ENCODE assay signal across 16 cellular contexts in genomic region chr9:132008184-132008781, GRCh38.
DNase-seq lines count a peak whose midpoint lies in the region; ATAC-seq and TF ChIP-seq lines count a peak whose summit lies in the region.
"Had no signal": no experiment of that assay in that cellular context is flagged by ENCODE, and none has a peak within 500 bp of the region (broad histone marks: within the 10 kb centered on the region; RNA-seq: fewer than 3 reads in every experiment).

No MANE protein-coding gene starts in this region.

- peaks cover 36% of the 10 kb centered on the region for H3K4me1 Mint-ChIP-seq in chondrocyte (ENCODE audit: low read depth)

- no peaks in the 10 kb centered on the region for H3K27me3 Mint-ChIP-seq in chondrocyte (ENCODE audit: low read depth)
- H3K27me3 Mint-ChIP-seq: activated naive CD4-positive, alpha-beta T cell treated with anti-CD3 and anti-CD28 coated beads, Interleukin-2, amount 50 U/mL, for 24 hours; CD4-positive, CD25-positive, alpha-beta regulatory T cell had no signal

- H3K36me3 Mint-ChIP-seq in chondrocyte (ENCODE audit: low read depth) = peaks cover 5% of the 10 kb centered on the region

- no peak overlapping the region for H3K4me3 Mint-ChIP-seq in chondrocyte (ENCODE audit: unreplicated experiment)
- H3K4me3 Mint-ChIP-seq: activated CD8-positive, alpha-beta T cell treated with anti-CD3 and anti-CD28 coated beads, Interleukin-2, amount 10 ng/mL, durations not matched to agents 7 days and 5 days; activated naive CD4-positive, alpha-beta T cell treated with anti-CD3 and anti-CD28 coated beads, Interleukin-2, amount 50 U/mL, for 24 hours; CD4-positive, CD25-positive, alpha-beta regulatory T cell had no signal

- H3K9me3 Mint-ChIP-seq in chondrocyte (ENCODE audit: low read depth) = no peaks in the 10 kb centered on the region
- H3K9me3 Mint-ChIP-seq: activated naive CD4-positive, alpha-beta T cell treated with anti-CD3 and anti-CD28 coated beads, Interleukin-2, amount 50 U/mL, for 24 hours; CD4-positive, CD25-positive, alpha-beta regulatory T cell had no signal

- peak overlapping the region; percentile 38 for H3K27ac Mint-ChIP-seq in chondrocyte (ENCODE audit: unreplicated experiment)
- H3K27ac Mint-ChIP-seq: activated naive CD4-positive, alpha-beta T cell treated with anti-CD3 and anti-CD28 coated beads, Interleukin-2, amount 50 U/mL, for 24 hours had no signal

- no peak for TF ChIP-seq CTCF in chondrocyte (IDR thresholded peaks at IDR 0.05)

- ATAC-seq in GM19395 (IDR thresholded peaks at IDR 0.05; ENCODE audit: unreplicated experiment) = no peak
- ATAC-seq: activated CD8-positive, alpha-beta T cell treated with anti-CD3 and anti-CD28 coated beads, Interleukin-2, amount 10 ng/mL, durations not matched to agents 7 days and 5 days; stimulated activated naive CD8-positive, alpha-beta T cell treated with anti-CD3 and anti-CD28 coated beads, Interleukin-15, Interleukin-2, amounts not matched to agents 100 U/mL and 50 U/mL, for 24 hours had no signal

- DNase-seq in EL = peak; percentile 88
- DNase-seq in NCI-H460 (ENCODE audit: extremely low read depth, low read depth) = peak; percentile 35
- no peak for DNase-seq in chondrocyte (ENCODE audit: low spot score)
- peak; percentile 66 for DNase-seq in left kidney (ENCODE audit: low read depth, low spot score)
- DNase-seq in activated effector memory CD4-positive, alpha-beta T cell treated with anti-CD3 and anti-CD28 coated beads, Interleukin-2, amount 50 U/mL, for 16 hours = no peak
- DNase-seq in NCI-H524 (lab: John Stamatoyannopoulos, UW) = no peak
- no peak for DNase-seq in NCI-H446 treated with DMSO at 0.1 percent for 48 hours (lab: John Stamatoyannopoulos, UW)
- DNase-seq: activated CD8-positive, alpha-beta T cell treated with anti-CD3 and anti-CD28 coated beads, Interleukin-2, amount 10 ng/mL, durations not matched to agents 7 days and 5 days; CD4-positive, CD25-positive, alpha-beta regulatory T cell; dorsolateral prefrontal cortex; GOT3; ovary; stimulated activated naive CD8-positive, alpha-beta T cell treated with anti-CD3 and anti-CD28 coated beads, Interleukin-15, Interleukin-2, amounts not matched to agents 100 U/mL and 50 U/mL, for 24 hours; T-helper 9 cell had no signal

Comparison
In these comparisons a context has a peak if more than half of its experiments do, and no peak if none do; other contexts are left out.
1. DNase-seq: peak in EL (single experiment), NCI-H460 (single experiment) and left kidney (single experiment); none in chondrocyte (single experiment), activated effector memory CD4-positive, alpha-beta T cell treated with anti-CD3 and anti-CD28 coated beads, Interleukin-2, amount 50 U/mL, for 16 hours (single experiment), NCI-H524 (0 of 2) and NCI-H446 treated with DMSO at 0.1 percent for 48 hours (single experiment).